23 cellular contexts compared by ENCODE assay signal in genomic region chr6:128499079-128499705, GRCh38. TPM values are rescaled to one million over a fixed set of nuclear protein-coding genes. Genes with fewer than 3 reads are reported as not detected.
DNase-seq lines count a peak whose midpoint lies in the region; ATAC-seq, FAIRE-seq and TF ChIP-seq lines count a peak whose summit lies in the region.
"Had no signal": no experiment of that assay in that cellular context is flagged by ENCODE, and none has a peak within 500 bp of the region (broad histone marks: within the 10 kb centered on the region; RNA-seq: fewer than 3 reads in every experiment).

No MANE protein-coding gene starts in this region.

- intact Hi-C loops in vagina (cut with DNase I), result no loop called here

- TF ChIP-seq EP300 in tibial nerve (IDR thresholded peaks at IDR 0.05), result no peak

- no peak for TF ChIP-seq POLR2A in vagina (IDR thresholded peaks at IDR 0.05)
- TF ChIP-seq POLR2A in tibial nerve (IDR thresholded peaks at IDR 0.05), result no peak

- H3K4me3 ChIP-seq in bronchial epithelial cell (ENCODE audit: low read depth, low read length), result no peak overlapping the region
- H3K4me3 ChIP-seq in vagina, result no peak overlapping the region
- no peak overlapping the region for H3K4me3 ChIP-seq in tibial nerve
- H3K4me3 ChIP-seq: esophagus squamous epithelium, lower lobe of right lung, MG63 had no signal

- H3K27me3 ChIP-seq in bronchial epithelial cell (ENCODE audit: control insufficient read depth, insufficient read depth, low read length), result no peaks in the 10 kb centered on the region
- H3K27me3 ChIP-seq in vagina, result no peaks in the 10 kb centered on the region
- no peaks in the 10 kb centered on the region for H3K27me3 ChIP-seq in tibial nerve
- H3K27me3 ChIP-seq: BE2C, esophagus squamous epithelium, MG63 had no signal

- H3K27ac ChIP-seq in vagina (peak overlapping the region; percentile 15), tibial nerve (no peak overlapping the region)
- H3K27ac ChIP-seq: lower lobe of right lung, WERI-Rb-1 had no signal

- TF ChIP-seq CTCF in bronchial epithelial cell (IDR thresholded peaks at IDR 0.05; ENCODE audit: insufficient read depth, low read length, severe bottlenecking), result no peak
- TF ChIP-seq CTCF in vagina (IDR thresholded peaks at IDR 0.05), result no peak
- TF ChIP-seq CTCF in tibial nerve (IDR thresholded peaks at IDR 0.05), result no peak

- H3K4me1 ChIP-seq in vagina (peaks cover 15% of the 10 kb centered on the region), tibial nerve (peaks cover 0 to 13% (median 2%) of the 10 kb centered on the region in 4 donors)
- H3K4me1 ChIP-seq: BE2C had no signal

- DNase-seq in LoVo (ENCODE audit: low spot score) (peak; percentile 72), bronchial epithelial cell (ENCODE audit: low read depth) (peak; percentile 75), left lobe of liver (ENCODE audit: low spot score) (no peak), vagina (ENCODE audit: extremely low spot score in 2 of 2) (no peak), tibial nerve (ENCODE audit: low spot score in 2 of 2) (no peak), NCI-H2107 (lab: John Stamatoyannopoulos, UW) (no peak)
- DNase-seq: activated CD8-positive, alpha-beta T cell treated with anti-CD3 and anti-CD28 coated beads for 36 hours; activated naive CD4-positive, alpha-beta T cell treated with anti-CD3 and anti-CD28 coated beads, Interleukin-2, amount 50 U/mL, for 16 hours; activated T-cell treated with anti-CD3 and anti-CD28 coated beads, Interleukin-2, amount 50 U/mL, for 48 hours; BE2C; esophagus squamous epithelium; GF-D8; lower lobe of right lung; MG63; naive B cell; NCI-H1930; NCI-H510A treated with DMSO at 0.1 percent for 48 hours; posterior cingulate gyrus; stimulated activated CD4-positive, alpha-beta T cell treated with anti-CD3 and anti-CD28 coated beads, Interleukin-4, amount 100 ng/mL, for 24 hours; substantia nigra; WERI-Rb-1 had no signal

- ATAC-seq in left lobe of liver (peak; percentile 48), GM19455 (IDR thresholded peaks at IDR 0.05; ENCODE audit: unreplicated experiment) (no peak)
- ATAC-seq: activated CD8-positive, alpha-beta T cell treated with anti-CD3 and anti-CD28 coated beads for 36 hours had no signal

- no peaks in the 10 kb centered on the region for H3K9me3 ChIP-seq in vagina
- H3K9me3 ChIP-seq in tibial nerve, result no peaks in the 10 kb centered on the region
- H3K9me3 ChIP-seq: BE2C, esophagus squamous epithelium, lower lobe of right lung, MG63 had no signal

- FAIRE-seq in bronchial epithelial cell (lab: Jason Lieb, UNC), result no peak
- FAIRE-seq: GM12891 had no signal

- no peaks in the 10 kb centered on the region for H3K36me3 ChIP-seq in bronchial epithelial cell (ENCODE audit: control insufficient read depth, insufficient read depth, low read length)
- H3K36me3 ChIP-seq in vagina, result no peaks in the 10 kb centered on the region
- H3K36me3 ChIP-seq in tibial nerve, result no peaks in the 10 kb centered on the region
- H3K36me3 ChIP-seq: BE2C, esophagus squamous epithelium, lower lobe of right lung, MG63, WERI-Rb-1 had no signal

- 72 to 78% methylated on average over 4 of the region's 4 CpGs for WGBS in tibial nerve, 2 donors

RNA-seq across cellular contexts. Expression of gene PTPRK, which starts 21.2 kb away (rescaled TPM):
- 48.4 and 75.1 TPM in 2 replicates for total RNA-seq in bronchial epithelial cell
- 38.2 TPM for total RNA-seq in left lobe of liver
- total RNA-seq in vagina, result 82.5 TPM
- total RNA-seq in tibial nerve, result 10 to 100 TPM; 17.4 to 26.1 (median 21.2) TPM

Comparison
In these comparisons a context has a peak if more than half of its experiments do, and no peak if none do; other contexts are left out.
1. DNase-seq: peak in LoVo (single experiment) and bronchial epithelial cell (single experiment); none in left lobe of liver (single experiment), vagina (0 of 2), tibial nerve (0 of 2) and NCI-H2107 (single experiment).